25 cellular contexts compared by ENCODE assay signal in the genomic region with DNA sequence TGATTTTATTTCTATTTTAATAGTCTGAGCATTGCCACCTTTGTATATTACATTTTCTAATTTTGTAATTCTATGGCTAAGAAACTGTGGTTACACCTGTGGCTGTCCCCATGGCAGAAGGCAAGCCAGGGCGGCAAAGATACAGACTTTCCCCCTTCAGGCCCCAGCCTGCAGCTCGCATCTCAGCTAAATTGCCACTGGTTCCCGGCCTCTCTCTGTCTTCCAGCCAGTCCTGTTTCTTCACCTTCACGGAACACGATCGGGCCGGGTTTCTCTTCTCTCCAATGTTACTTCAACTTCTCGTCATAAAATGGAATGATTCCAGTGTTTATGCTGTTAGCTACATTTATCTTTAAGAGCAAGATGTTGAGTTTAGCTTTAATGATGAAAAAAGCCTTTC.
"Had no signal": no experiment of that assay in that cellular context is flagged by ENCODE, and none has a peak within 500 bp of the region (broad histone marks: within the 10 kb centered on the region; RNA-seq: fewer than 3 reads in every experiment).

No MANE protein-coding gene starts in this region.

- H3K27ac Mint-ChIP-seq: effector memory CD8-positive, alpha-beta T cell; immature natural killer cell; memory B cell; naive thymus-derived CD4-positive, alpha-beta T cell; neural progenitor cell had no signal

- H3K27me3 ChIP-seq: right atrium auricular region, thyroid gland, uterus had no signal

- H3K27ac ChIP-seq: colonic mucosa, lower lobe of right lung, neural progenitor cell, parathyroid adenoma, prostate gland, right atrium auricular region, stomach, thyroid gland, uterus had no signal

- H3K4me1 Mint-ChIP-seq: memory B cell had no signal

- ATAC-seq: effector memory CD8-positive, alpha-beta T cell; left ventricle myocardium superior; lower lobe of right lung; naive thymus-derived CD4-positive, alpha-beta T cell had no signal

- H3K4me3 ChIP-seq: colonic mucosa, lower lobe of right lung, neural progenitor cell, prostate gland, right atrium auricular region, smooth muscle cell, stomach, thyroid gland, uterus had no signal

- H3K36me3 ChIP-seq: colonic mucosa, lower lobe of right lung, neural progenitor cell, prostate gland, right atrium auricular region, stomach, thyroid gland, uterus had no signal

- DNase-seq: colonic mucosa; dermis blood vessel endothelial cell; effector memory CD8-positive, alpha-beta T cell; erythroblast; immature natural killer cell; kidney glomerular epithelial cell; left ventricle myocardium superior; lower lobe of right lung; naive thymus-derived CD4-positive, alpha-beta T cell; stimulated activated CD4-positive, alpha-beta T cell treated with anti-CD3 and anti-CD28 coated beads, Interleukin-12 subunit alpha, Interleukin-12 subunit beta, amount 100 ng/mL, for 4 hours; stimulated activated CD4-positive, alpha-beta T cell treated with anti-CD3 and anti-CD28 coated beads, Interleukin-1b, Interleukin-23, amount 100 ng/mL, for 48 hours; stimulated activated CD4-positive, alpha-beta T cell treated with anti-CD3 and anti-CD28 coated beads, Interleukin-4, amount 100 ng/mL, for 1 hour; stimulated activated CD8-positive, alpha-beta memory T cell treated with anti-CD3 and anti-CD28 coated beads, Interleukin-4, amount 100 ng/mL, for 48 hours; stimulated activated naive CD4-positive, alpha-beta T cell treated with Interleukin-2 at 50 U/mL for 16 hours; stomach; thyroid gland; trophoblast cell; uterus had no signal

- H3K4me1 ChIP-seq: colonic mucosa, parathyroid adenoma, right atrium auricular region, uterus had no signal

- H3K9me3 ChIP-seq: colonic mucosa, lower lobe of right lung, prostate gland, right atrium auricular region, stomach, thyroid gland, uterus had no signal

- H3K4me3 Mint-ChIP-seq: effector memory CD8-positive, alpha-beta T cell; immature natural killer cell; memory B cell; naive thymus-derived CD4-positive, alpha-beta T cell; nephron; neural progenitor cell had no signal

- H3K9me3 Mint-ChIP-seq: effector memory CD8-positive, alpha-beta T cell; immature natural killer cell; nephron; neural progenitor cell had no signal

- H3K36me3 Mint-ChIP-seq: immature natural killer cell; memory B cell; naive thymus-derived CD4-positive, alpha-beta T cell; neural progenitor cell had no signal
